1 cellular context compared by ENCODE assay signal in genomic region chr11:6647282-6647679, GRCh38.
TF ChIP-seq lines count a peak whose summit lies in the region.

No MANE protein-coding gene starts in this region.

TF ChIP-seq in IMR-90, 13 proteins besides CTCF, POLR2A, EP300 and RAD21:
- TF ChIP-seq RCOR1 (IDR thresholded peaks at IDR 0.05; ENCODE audit: insufficient replicate concordance, low read length) (no peak), BHLHE40 (IDR thresholded peaks at IDR 0.05; ENCODE audit: low read depth, low read length) (no peak), MXI1 (IDR thresholded peaks at IDR 0.05; ENCODE audit: borderline replicate concordance, low read depth, low read length) (no peak), CEBPB (IDR thresholded peaks at IDR 0.05; ENCODE audit: low read depth, low read length) (no peak), MAZ (IDR thresholded peaks at IDR 0.05; ENCODE audit: borderline replicate concordance, low read depth, low read length) (no peak), FOS (IDR thresholded peaks at IDR 0.05; ENCODE audit: low read depth, low read length) (no peak), RFX5 (IDR thresholded peaks at IDR 0.05; ENCODE audit: low read depth, low read length) (no peak)
- TF ChIP-seq, protein P1, sequence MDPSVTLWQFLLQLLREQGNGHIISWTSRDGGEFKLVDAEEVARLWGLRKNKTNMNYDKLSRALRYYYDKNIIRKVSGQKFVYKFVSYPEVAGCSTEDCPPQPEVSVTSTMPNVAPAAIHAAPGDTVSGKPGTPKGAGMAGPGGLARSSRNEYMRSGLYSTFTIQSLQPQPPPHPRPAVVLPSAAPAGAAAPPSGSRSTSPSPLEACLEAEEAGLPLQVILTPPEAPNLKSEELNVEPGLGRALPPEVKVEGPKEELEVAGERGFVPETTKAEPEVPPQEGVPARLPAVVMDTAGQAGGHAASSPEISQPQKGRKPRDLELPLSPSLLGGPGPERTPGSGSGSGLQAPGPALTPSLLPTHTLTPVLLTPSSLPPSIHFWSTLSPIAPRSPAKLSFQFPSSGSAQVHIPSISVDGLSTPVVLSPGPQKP (IDR thresholded peaks at IDR 0.05; ENCODE audit: borderline replicate concordance, low read depth, low read length) = no peak
